In the genomic region with DNA sequence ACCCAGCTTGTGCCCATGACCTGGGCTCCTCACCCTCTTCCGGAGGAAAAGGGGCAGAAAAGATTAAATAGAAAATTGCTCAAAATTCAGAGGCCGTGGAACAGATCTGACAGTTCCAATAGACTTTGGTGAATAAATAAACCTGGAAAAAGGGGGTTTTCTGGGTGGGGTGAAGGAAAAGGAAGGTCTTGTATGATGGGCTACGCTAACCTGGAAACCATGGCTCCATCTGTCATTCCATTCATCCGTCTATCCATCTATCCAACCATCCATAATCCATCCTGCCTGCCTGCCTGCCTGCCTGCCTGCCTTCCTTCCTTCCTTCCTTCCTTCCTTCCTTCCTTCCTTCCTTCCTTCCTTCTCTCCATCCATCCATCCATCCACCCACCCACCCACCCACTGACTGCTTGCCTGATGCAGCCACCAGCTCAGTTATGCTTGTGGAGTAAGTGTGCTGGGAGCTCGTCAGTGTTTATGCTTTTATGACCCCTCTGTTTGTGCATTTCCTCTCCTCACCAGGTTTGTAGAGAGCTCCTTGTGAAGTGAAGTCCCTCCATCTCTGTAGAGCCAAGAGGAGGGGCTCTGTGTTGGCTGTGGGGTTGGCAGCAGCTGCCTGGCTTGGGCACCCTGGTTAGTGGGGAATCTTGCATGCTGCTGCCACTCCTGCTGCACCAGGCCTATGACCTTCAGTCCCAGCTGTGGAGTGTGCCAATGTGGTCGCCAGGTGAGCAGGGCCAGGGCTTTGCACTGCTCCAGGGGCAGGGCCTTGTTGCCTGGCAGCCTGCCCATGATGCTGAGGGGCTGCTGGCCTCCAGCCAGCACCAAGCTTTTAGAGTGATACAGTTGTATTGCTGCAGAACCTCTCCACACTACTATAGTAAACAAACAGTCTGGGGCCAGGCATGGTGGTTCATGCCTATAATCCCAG, we compare ENCODE assay signal across 21 cellular contexts. TPM values are rescaled to one million over a fixed set of nuclear protein-coding genes. Genes with fewer than 3 reads are reported as not detected.
DNase-seq lines count a peak whose midpoint lies in the region; ATAC-seq, FAIRE-seq and TF ChIP-seq lines count a peak whose summit lies in the region.
"Had no signal": no experiment of that assay in that cellular context is flagged by ENCODE, and none has a peak within 500 bp of the region (broad histone marks: within the 10 kb centered on the region; RNA-seq: fewer than 3 reads in every experiment).

No MANE protein-coding gene starts in this region.

- no TSS peak for BruUV-seq in GM12878 (replicated peaks; lab: Mats Ljungman, UMichigan)

- no peaks in the 10 kb centered on the region for H3K9me3 ChIP-seq in GM12878 (replicated peaks; ENCODE audit: control insufficient read depth, insufficient read depth, low read length)
- H3K9me3 ChIP-seq: neutrophil, thoracic aorta had no signal

- H3K79me2 ChIP-seq in GM12878 (ENCODE audit: control insufficient read depth, insufficient read depth, low read length), result no peaks in the 10 kb centered on the region

- peak overlapping the region; percentile 21; the same call in 1 of the 2 replicates for H3K9ac ChIP-seq in GM12878 (ENCODE audit: control insufficient read depth, insufficient read depth, low read length)
- H3K9ac ChIP-seq: GM23248 had no signal

- CTCF ChIA-PET in GM12878 (lab: Yijun Ruan, JAX), result interaction anchor here (0.9 to 3.9 kb wide), 13 partner anchors 9 to 90 kb away, joined by 3 to 71 read pairs (median 4); a partner anchor contains a TSS

- no peak for TF ChIP-seq EP300 in GM12878 (IDR thresholded peaks at IDR 0.05; ENCODE audit: borderline replicate concordance in 1 of 2, control insufficient read depth in 1 of 2, low read depth in 2 of 2, low read length in 2 of 2)

- WGBS in GM12878 (ENCODE audit: insufficient coverage, insufficient replicate concordance, low lambda C conversion rate, missing lambda C conversion rate), result 47% methylated on average over 6 of the region's 6 CpGs

- H3K4me1 ChIP-seq in GM12878 (ENCODE audit: control insufficient read depth, insufficient read depth, low read length), result peaks cover 15% of the 10 kb centered on the region

- TF ChIP-seq RAD21 in GM12878 (IDR thresholded peaks at IDR 0.05; ENCODE audit: insufficient read depth, low read depth, low read length), result no peak

- no peak for FAIRE-seq in GM12878 (lab: Jason Lieb, UNC)
- no peak for FAIRE-seq in frontal cortex (lab: Jason Lieb, UNC)

- RAD21 ChIA-PET in GM12878 (lab: Charles Lee; ENCODE audit: unreplicated experiment), result interaction anchor here (0.7 to 8.9 kb wide), 12 partner anchors 9 to 446 kb away, joined by 3 to 73 read pairs (median 6); a partner anchor contains a TSS

- no peaks in the 10 kb centered on the region for H3K36me3 ChIP-seq in GM12878 (ENCODE audit: control insufficient read depth in 2 of 2, insufficient read depth in 2 of 2, low read length in 1 of 2)
- H3K36me3 ChIP-seq: neutrophil, thoracic aorta had no signal

- TF ChIP-seq CTCF in GM12878 (IDR thresholded peaks at IDR 0.05 in 2 of 3, conservative IDR thresholded peaks at IDR 0.05 in 1 of 3; ENCODE audit: control insufficient read depth in 2 of 3, extremely low read depth in 1 of 3, insufficient read depth in 1 of 3, low read depth in 3 of 3, low read length in 3 of 3), result no peak

- SMC1A ChIA-PET in GM12878 (lab: Charles Lee; ENCODE audit: uncharacterized antibody, unreplicated experiment), result interaction anchor here (0.6 to 4.3 kb wide), 14 partner anchors 9 to 532 kb away, joined by 3 to 51 read pairs (median 5); a partner anchor contains a TSS

- DNase-seq in DMS79 (lab: John Stamatoyannopoulos, UW) (peak; percentile 97), NCI-H1436 treated with DMSO at 0.1 percent for 48 hours (lab: John Stamatoyannopoulos, UW) (peak; percentile 75), NCI-H510A (lab: John Stamatoyannopoulos, UW) (peak; percentile 100), GM12878 (ENCODE audit: low read depth, low spot score) (no peak), epidermal melanocyte (ENCODE audit: insufficient read length, low spot score) (no peak), AG08396 (ENCODE audit: low spot score) (no peak), frontal cortex (ENCODE audit: low spot score in 2 of 2) (no peak), H4 (ENCODE audit: low spot score) (no peak)
- DNase-seq: activated CD4-positive, alpha-beta T cell treated with anti-CD3 and anti-CD28 coated beads for 1 hour; activated CD8-positive, alpha-beta memory T cell treated with anti-CD3 and anti-CD28 coated beads, Interleukin-2, amount 10 ng/mL, durations not matched to agents 7 days and 5 days; C1 segment of cervical spinal cord; GM23248; stimulated activated CD4-positive, alpha-beta T cell treated with anti-CD3 and anti-CD28 coated beads, Interleukin-2, amount 100 ng/mL, for 48 hours; stimulated activated CD8-positive, alpha-beta memory T cell treated with anti-CD3 and anti-CD28 coated beads, Interleukin-4, amount 100 ng/mL, for 48 hours had no signal

- H3K4me2 ChIP-seq in GM12878 (ENCODE audit: control insufficient read depth, insufficient read depth), result peak overlapping the region; percentile 71

- ATAC-seq in GM12878, result peak; percentile 4; the same call in 1 of the 3 replicates
- ATAC-seq: activated CD8-positive, alpha-beta memory T cell treated with anti-CD3 and anti-CD28 coated beads, Interleukin-2, amount 10 ng/mL, durations not matched to agents 7 days and 5 days; sciatic nerve had no signal

- POLR2A ChIA-PET in GM12878 (lab: Charles Lee), result interaction anchor here (0.5 to 3.2 kb wide), 9 partner anchors 9 to 1045 kb away, joined by 3 to 13 read pairs (median 5); a partner anchor contains a TSS

- H4K20me1 ChIP-seq in GM12878 (ENCODE audit: control insufficient read depth, insufficient read depth), result no peaks in the 10 kb centered on the region

- in situ Hi-C loops in GM12878 (cut with MboI), result no loop called here

- H2AFZ ChIP-seq in GM12878 (ENCODE audit: control insufficient read depth, low read depth, low read length), result no peak overlapping the region
- H2AFZ ChIP-seq: GM23248 had no signal

- H3K27ac ChIP-seq in GM12878 (ENCODE audit: control insufficient read depth, insufficient read depth), result peak overlapping the region; percentile 71
- H3K27ac ChIP-seq: GM23248, neutrophil, RWPE1, thoracic aorta had no signal

- intact Hi-C loops in GM12878 (cut with micrococcal nuclease; ENCODE audit: unreplicated experiment), result loop anchor here (5.0 kb wide), 1 partner anchor 110 kb away; no protein-coding TSS in a partner anchor

- H3K4me3 ChIP-seq in GM12878, result no peak overlapping the region
- H3K4me3 ChIP-seq: GM23248, thoracic aorta had no signal

- H3K27me3 ChIP-seq in GM12878 (replicated peaks in 1 of 2; ENCODE audit: control insufficient read depth in 2 of 2, insufficient read depth in 2 of 2, low read length in 1 of 2), result no peaks in the 10 kb centered on the region

- no peak for TF ChIP-seq POLR2A in GM12878 (IDR thresholded peaks at IDR 0.05; ENCODE audit: low read depth, low read length)

RNA-seq across cellular contexts. Expression of a gene that starts 16.0 kb away (rescaled TPM):
- total RNA-seq in GM12878 (2013; cell fraction: nucleolus; rRNA removed), result 0.40 TPM in 1 of 2 replicates, not detected in the other
- 0.23 and 0.38 TPM in 2 replicates for total RNA-seq in GM12878 (2014; rRNA removed)
- 0.09 and 0.14 TPM in 2 replicates for total RNA-seq in GM12878 (2014; rRNA removed; fragmentation: Illumina TruSeq; extraction: Trizol)
- 0.38 and 0.53 TPM in 2 replicates for total RNA-seq in GM12878 (2021)
- polyA plus RNA-seq in GM12878 (2011; ENCODE audit: low read depth), result not detected
- 0.10 TPM in 1 of 2 replicates, not detected in the other for polyA plus RNA-seq in GM12878 (2011; rRNA removed)
- 0.13 TPM in 2 replicates for polyA plus RNA-seq in GM12878 (2011; cell fraction: cytosol; rRNA removed)
- 0.34 and 0.53 TPM in 2 replicates for polyA plus RNA-seq in GM12878 (2011; cell fraction: nucleus; rRNA removed)
- polyA plus RNA-seq in GM12878 (2012), result 0.06 and 0.07 TPM in 2 replicates
- polyA plus RNA-seq in GM12878 (2014; fragmentation: Illumina TruSeq; extraction: Trizol), result 0.09 and 0.13 TPM in 2 replicates
- under 1 TPM in 1 of 2 experiments, not detected in 1; 0.04 TPM for polyA plus RNA-seq in GM12878 (2014; fragmentation: Nextera tagmentation; extraction: Ambion mirVana)
- 0.15 and 0.53 TPM in 2 replicates for polyA plus RNA-seq in GM12878 (2014; rRNA removed)
- not detected for polyA plus RNA-seq in GM12878 (2016; fragmentation: Nextera tagmentation; extraction: Ambion mirVana)
- not detected in 2 replicates for polyA minus RNA-seq in GM12878 (2011; rRNA and poly(A)+ RNA removed)
- polyA minus RNA-seq in GM12878 (2011; cell fraction: cytosol; rRNA and poly(A)+ RNA removed), result 0.42 TPM in 1 of 2 replicates, not detected in the other
- 0.24 and 0.38 TPM in 2 replicates for polyA minus RNA-seq in GM12878 (2011; cell fraction: nucleus; rRNA and poly(A)+ RNA removed)
- total RNA-seq in frontal cortex, result 9.4 TPM
- total RNA-seq in H4 (2014; rRNA removed; shearing (Covaris generic)), result not detected in 2 replicates
- total RNA-seq: activated naive CD4-positive, alpha-beta T cell treated with anti-CD3 and anti-CD28 coated beads, Interleukin-2, amount 50 U/mL, for 72 hours; GM23248; LHCN-M2; T-helper 2 cell treated with Interferon-gamma antibody and Interleukin-4, amounts not matched to agents 100 ng/mL and 5 ng/mL, for 36 hours; thoracic aorta had no signal
- polyA plus RNA-seq: GM23248 had no signal

RNA-seq across cellular contexts. Expression of a gene that starts 50.1 kb away (rescaled TPM):
- 27.6 and 31.6 TPM in 2 replicates for total RNA-seq in GM12878 (2013; cell fraction: nucleolus; rRNA removed)
- total RNA-seq in GM12878 (2014; rRNA removed) (51.5 and 55.0 TPM in 2 replicates), GM12878 (2014; rRNA removed; fragmentation: Illumina TruSeq; extraction: Trizol) (77.8 and 78.1 TPM in 2 replicates), GM12878 (2021) (39.6 and 41.8 TPM in 2 replicates), frontal cortex (49.7 TPM)
- polyA plus RNA-seq in GM12878 (2011; ENCODE audit: low read depth), result 9.8 TPM
- polyA plus RNA-seq in GM12878 (2011; rRNA removed) (34.5 and 47.6 TPM in 2 replicates), GM12878 (2014; fragmentation: Illumina TruSeq; extraction: Trizol) (125 and 146 TPM in 2 replicates), GM12878 (2014; fragmentation: Nextera tagmentation; extraction: Ambion mirVana) (100 to 1,000 TPM in 1 of 2 experiments, 10 to 100 TPM in 1; 96.4 to 107 TPM), GM12878 (2014; rRNA removed) (54.9 and 57.2 TPM in 2 replicates), GM12878 (2016; fragmentation: Nextera tagmentation; extraction: Ambion mirVana) (10 to 100 TPM; 62.7 to 65.7 TPM)
- polyA plus RNA-seq in GM12878 (2011; cell fraction: cytosol; rRNA removed), result 15.4 and 18.0 TPM in 2 replicates
- polyA plus RNA-seq in GM12878 (2011; cell fraction: nucleus; rRNA removed), result 9.2 and 15.4 TPM in 2 replicates
- polyA plus RNA-seq in GM12878 (2012), result 19.1 and 19.2 TPM in 2 replicates
- 8.6 and 11.3 TPM in 2 replicates for polyA minus RNA-seq in GM12878 (2011; rRNA and poly(A)+ RNA removed)
- 7.9 and 9.7 TPM in 2 replicates for polyA minus RNA-seq in GM12878 (2011; cell fraction: cytosol; rRNA and poly(A)+ RNA removed)
- polyA minus RNA-seq in GM12878 (2011; cell fraction: nucleus; rRNA and poly(A)+ RNA removed), result 7.7 and 12.4 TPM in 2 replicates
- total RNA-seq in H4 (2014; rRNA removed; shearing (Covaris generic)), result 80.0 and 87.3 TPM in 2 replicates

RNA-seq across cellular contexts. Expression of a gene that starts 57.3 kb away (rescaled TPM):
- total RNA-seq in GM12878 (2013; cell fraction: nucleolus; rRNA removed), result 9.3 and 14.1 TPM in 2 replicates
- 8.1 and 8.9 TPM in 2 replicates for total RNA-seq in GM12878 (2014; rRNA removed)
- total RNA-seq in GM12878 (2014; rRNA removed; fragmentation: Illumina TruSeq; extraction: Trizol), result 4.2 and 5.2 TPM in 2 replicates
- total RNA-seq in GM12878 (2021), result 11.5 and 13.9 TPM in 2 replicates
- polyA plus RNA-seq in GM12878 (2011; ENCODE audit: low read depth), result 4.2 TPM
- 0.53 and 1.3 TPM in 2 replicates for polyA plus RNA-seq in GM12878 (2011; rRNA removed)
- 2.2 and 2.6 TPM in 2 replicates for polyA plus RNA-seq in GM12878 (2011; cell fraction: cytosol; rRNA removed)
- 3.2 and 3.6 TPM in 2 replicates for polyA plus RNA-seq in GM12878 (2011; cell fraction: nucleus; rRNA removed)
- 9.1 and 13.9 TPM in 2 replicates for polyA plus RNA-seq in GM12878 (2012)
- polyA plus RNA-seq in GM12878 (2014; fragmentation: Illumina TruSeq; extraction: Trizol), result 3.9 and 9.2 TPM in 2 replicates
- 1 to 10 TPM in 1 of 2 experiments, under 1 TPM in 1; 0.26 to 1.3 TPM for polyA plus RNA-seq in GM12878 (2014; fragmentation: Nextera tagmentation; extraction: Ambion mirVana)
- 7.7 and 10.3 TPM in 2 replicates for polyA plus RNA-seq in GM12878 (2014; rRNA removed)
- polyA plus RNA-seq in GM12878 (2016; fragmentation: Nextera tagmentation; extraction: Ambion mirVana), result 10 to 100 TPM; 10.1 to 10.7 TPM
- polyA minus RNA-seq in GM12878 (2011; rRNA and poly(A)+ RNA removed), result 1.8 and 4.2 TPM in 2 replicates
- 2.3 and 6.5 TPM in 2 replicates for polyA minus RNA-seq in GM12878 (2011; cell fraction: cytosol; rRNA and poly(A)+ RNA removed)
- polyA minus RNA-seq in GM12878 (2011; cell fraction: nucleus; rRNA and poly(A)+ RNA removed), result 2.7 and 3.2 TPM in 2 replicates
- 4.9 TPM for total RNA-seq in frontal cortex
- total RNA-seq in H4 (2014; rRNA removed; shearing (Covaris generic)), result 16.5 and 20.3 TPM in 2 replicates

Comparison
In these comparisons a context has a peak if more than half of its experiments do, and no peak if none do; other contexts are left out.
1. DNase-seq: peak in DMS79 (single experiment), NCI-H1436 treated with DMSO at 0.1 percent for 48 hours (single experiment) and NCI-H510A (single experiment); none in GM12878 (single experiment), epidermal melanocyte (single experiment), AG08396 (single experiment), frontal cortex (0 of 2) and H4 (single experiment).